8 cellular contexts compared by ENCODE assay signal in the genomic region with DNA sequence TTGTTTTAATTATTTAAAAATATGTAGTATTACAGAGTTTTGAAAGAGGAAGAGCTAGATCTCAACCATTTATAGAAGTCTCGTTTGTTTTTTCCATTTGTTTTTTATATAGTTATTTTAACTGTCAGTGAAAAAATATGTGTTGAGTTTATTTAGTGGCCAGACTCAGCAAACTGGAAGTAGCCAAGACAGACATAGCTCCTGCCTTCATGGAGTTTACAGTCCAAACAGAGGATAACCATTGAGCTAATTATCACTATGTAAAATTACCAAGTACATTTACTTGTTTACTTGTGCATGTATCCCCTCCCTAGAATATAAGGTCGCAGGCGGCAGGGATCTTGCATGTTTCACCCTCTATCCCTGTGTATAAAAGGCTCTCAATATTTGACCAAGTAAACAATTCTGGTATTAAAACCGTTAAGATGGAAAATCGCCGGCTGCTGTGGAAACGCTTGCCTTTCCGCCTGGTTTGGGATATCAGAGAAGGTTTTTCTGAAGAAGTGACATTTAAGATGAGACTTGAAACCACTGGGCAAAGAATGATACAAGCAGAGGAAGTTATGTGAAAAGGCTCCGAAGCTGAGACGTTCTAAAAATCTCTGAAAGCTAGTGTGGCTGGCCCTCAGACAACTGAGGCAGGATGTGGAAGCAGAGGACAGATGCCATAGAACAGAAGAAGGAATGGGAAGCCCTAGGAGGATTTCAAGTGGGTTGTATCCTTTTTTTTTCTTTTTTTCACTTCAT. TPM values are rescaled to one million over a fixed set of nuclear protein-coding genes. Genes with fewer than 3 reads are reported as not detected.
DNase-seq lines count a peak whose midpoint lies in the region; ATAC-seq lines count a peak whose summit lies in the region.

No MANE protein-coding gene starts in this region.

- no peak overlapping the region for H3K4me3 Mint-ChIP-seq in activated CD4-positive, alpha-beta T cell treated with anti-CD3 and anti-CD28 coated beads for 36 hours
- H3K4me3 Mint-ChIP-seq in immature natural killer cell, result peak overlapping the region in 3 of 5 donors; percentile 64 to 99 (median 98)

- POLR2A ChIA-PET in activated CD4-positive, alpha-beta T cell treated with anti-CD3 and anti-CD28 coated beads for 36 hours (lab: Charles Lee), result no interaction called here

- H3K27ac Mint-ChIP-seq in activated CD4-positive, alpha-beta T cell treated with anti-CD3 and anti-CD28 coated beads for 36 hours, result peak overlapping the region; percentile 99
- peak overlapping the region in 5 of 6 donors; percentile 100 for H3K27ac Mint-ChIP-seq in immature natural killer cell

- peak overlapping the region; percentile 99 for H3K27ac ChIP-seq in substantia nigra (ENCODE audit: low read depth, low read length, poor library complexity, severe bottlenecking)

- H3K9me3 Mint-ChIP-seq in activated CD4-positive, alpha-beta T cell treated with anti-CD3 and anti-CD28 coated beads for 36 hours (ENCODE audit: low read depth), result no peaks in the 10 kb centered on the region
- H3K9me3 Mint-ChIP-seq in immature natural killer cell, result no peaks in the 10 kb centered on the region

- CTCF ChIA-PET in activated CD4-positive, alpha-beta T cell treated with anti-CD3 and anti-CD28 coated beads for 36 hours (lab: Charles Lee), result interaction anchor here (1.0 to 3.0 kb wide), 6 partner anchors 12 to 127 kb away, joined by 3 to 12 read pairs (median 4); a partner anchor contains a TSS

- ATAC-seq in activated CD4-positive, alpha-beta T cell treated with anti-CD3 and anti-CD28 coated beads for 36 hours, result no peak
- ATAC-seq in GM21528 (IDR thresholded peaks at IDR 0.05; ENCODE audit: low FRiP score, unreplicated experiment), result no peak

- peaks cover 40% of the 10 kb centered on the region for H3K4me1 Mint-ChIP-seq in activated CD4-positive, alpha-beta T cell treated with anti-CD3 and anti-CD28 coated beads for 36 hours
- H3K4me1 Mint-ChIP-seq in immature natural killer cell, result peaks cover 35% of the 10 kb centered on the region in 2 donors

- intact Hi-C loops in activated CD4-positive, alpha-beta T cell treated with anti-CD3 and anti-CD28 coated beads for 36 hours (cut with DNase I, micrococcal nuclease), result loop anchor here (1.0 to 10.0 kb wide), 14 partner anchors 46 to 1355 kb away; a partner anchor contains a TSS

- H3K27me3 Mint-ChIP-seq in activated CD4-positive, alpha-beta T cell treated with anti-CD3 and anti-CD28 coated beads for 36 hours, result no peaks in the 10 kb centered on the region
- peaks cover 14 to 18% (median 16%) of the 10 kb centered on the region in 3 donors for H3K27me3 Mint-ChIP-seq in immature natural killer cell (ENCODE audit: low read depth in 3 of 3)

- peaks cover 3% of the 10 kb centered on the region for H3K36me3 Mint-ChIP-seq in activated CD4-positive, alpha-beta T cell treated with anti-CD3 and anti-CD28 coated beads for 36 hours (ENCODE audit: low read depth)
- H3K36me3 Mint-ChIP-seq in immature natural killer cell, result peaks cover 0 to 3% (median 0%) of the 10 kb centered on the region in 3 donors

- DNase-seq in activated CD4-positive, alpha-beta T cell treated with anti-CD3 and anti-CD28 coated beads for 36 hours, result peak; percentile 20
- DNase-seq in activated CD4-positive, alpha-beta T cell treated with anti-CD3 and anti-CD28 coated beads, Interleukin-2, amount 50 U/mL, for 4 hours, result no peak
- peak; percentile 17 to 24 for DNase-seq in activated CD4-positive, alpha-beta T cell treated with anti-CD3 and anti-CD28 coated beads, Interleukin-2, amount 50 U/mL, for 48 hours
- DNase-seq in immature natural killer cell (no peak), substantia nigra (lab: John Stamatoyannopoulos, UW) (no peak), GM19238 (ENCODE audit: insufficient read length, low spot score) (no peak), foreskin melanocyte (no peak)

RNA-seq across cellular contexts. Expression of a gene that starts 1.3 kb away (rescaled TPM):
- total RNA-seq in activated CD4-positive, alpha-beta T cell treated with anti-CD3 and anti-CD28 coated beads for 36 hours, result 100 to 1,000 TPM; 226 to 230 TPM
- polyA plus RNA-seq in immature natural killer cell, result 100 to 1,000 TPM; 223 to 256 (median 226) TPM

Comparison
In these comparisons a context has a peak if more than half of its experiments do, and no peak if none do; other contexts are left out.
1. DNase-seq: peak in activated CD4-positive, alpha-beta T cell treated with anti-CD3 and anti-CD28 coated beads for 36 hours (single experiment) and activated CD4-positive, alpha-beta T cell treated with anti-CD3 and anti-CD28 coated beads, Interleukin-2, amount 50 U/mL, for 48 hours (2 of 2); none in activated CD4-positive, alpha-beta T cell treated with anti-CD3 and anti-CD28 coated beads, Interleukin-2, amount 50 U/mL, for 4 hours (0 of 2), immature natural killer cell (0 of 3), substantia nigra (0 of 49), GM19238 (single experiment) and foreskin melanocyte (single experiment).